In the genomic region with DNA sequence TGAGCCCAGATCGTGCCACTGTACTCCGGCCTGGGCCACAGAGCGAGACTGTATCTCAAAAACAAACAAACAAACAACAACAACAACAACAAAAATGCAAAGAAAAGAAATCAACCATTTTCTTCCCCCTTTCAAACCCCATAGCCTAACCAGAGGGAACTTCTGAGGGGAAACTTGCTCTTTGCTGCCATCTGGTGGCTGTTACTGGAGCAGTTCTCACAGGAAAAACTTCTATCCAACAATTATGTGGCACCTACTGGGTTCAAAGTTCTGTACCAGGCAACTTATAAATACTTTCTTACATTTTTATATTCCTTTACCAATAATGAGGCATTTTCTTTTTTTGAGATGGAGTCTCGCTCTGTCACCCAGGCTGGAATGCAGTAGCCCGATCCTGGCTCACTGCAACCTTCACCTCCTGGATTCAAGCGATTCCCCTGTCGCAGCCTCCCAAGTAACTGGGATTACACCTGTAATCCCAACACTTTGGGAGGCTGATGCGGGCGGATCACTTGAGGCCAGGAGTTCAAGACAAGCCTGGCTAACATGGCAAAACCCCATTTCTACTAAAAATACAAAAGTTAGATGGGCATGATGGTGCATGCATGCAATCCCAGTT, we compare ENCODE assay signal across 8 cellular contexts. TPM values are rescaled to one million over a fixed set of nuclear protein-coding genes. Genes with fewer than 3 reads are reported as not detected.
DNase-seq lines count a peak whose midpoint lies in the region; ATAC-seq and TF ChIP-seq lines count a peak whose summit lies in the region.

No MANE protein-coding gene starts in this region.

- peak; percentile 61 for DNase-seq in ELR (ENCODE audit: low read depth)
- DNase-seq in LNCaP clone FGC (ENCODE audit: low read depth): peak; percentile 17
- peak; percentile 47 for DNase-seq in T follicular helper cell (ENCODE audit: low read depth)
- peak; percentile 71 for DNase-seq in activated naive CD8-positive, alpha-beta T cell treated with anti-CD3 and anti-CD28 coated beads, Interleukin-2, amount 50 U/mL, for 24 hours
- DNase-seq in right atrium auricular region (ENCODE audit: low spot score): peak; percentile 61
- DNase-seq in gastrocnemius medialis: peak in 1 of 2 donors; percentile 13

- H3K27ac ChIP-seq in right atrium auricular region (no peak overlapping the region), gastrocnemius medialis (no peak overlapping the region)

- no peak overlapping the region for H3K4me3 ChIP-seq in LNCaP clone FGC (ENCODE audit: low read depth, low read length)
- H3K4me3 ChIP-seq in right atrium auricular region: no peak overlapping the region
- H3K4me3 ChIP-seq in gastrocnemius medialis: no peak overlapping the region

- no peak overlapping the region for H3K27ac Mint-ChIP-seq in activated naive CD8-positive, alpha-beta T cell treated with anti-CD3 and anti-CD28 coated beads, Interleukin-2, amount 50 U/mL, for 24 hours

- H3K27me3 Mint-ChIP-seq in activated naive CD8-positive, alpha-beta T cell treated with anti-CD3 and anti-CD28 coated beads, Interleukin-2, amount 50 U/mL, for 24 hours: no peaks in the 10 kb centered on the region

- H3K4me1 Mint-ChIP-seq in activated naive CD8-positive, alpha-beta T cell treated with anti-CD3 and anti-CD28 coated beads, Interleukin-2, amount 50 U/mL, for 24 hours: no peaks in the 10 kb centered on the region

- no peak overlapping the region for H3K4me3 Mint-ChIP-seq in activated naive CD8-positive, alpha-beta T cell treated with anti-CD3 and anti-CD28 coated beads, Interleukin-2, amount 50 U/mL, for 24 hours

- H3K36me3 ChIP-seq in right atrium auricular region: no peaks in the 10 kb centered on the region
- no peaks in the 10 kb centered on the region for H3K36me3 ChIP-seq in gastrocnemius medialis

- H3K27me3 ChIP-seq in right atrium auricular region (no peaks in the 10 kb centered on the region), gastrocnemius medialis (no peaks in the 10 kb centered on the region)

- H3K9me3 ChIP-seq in right atrium auricular region (no peaks in the 10 kb centered on the region), gastrocnemius medialis (no peaks in the 10 kb centered on the region)

- TF ChIP-seq POLR2A in gastrocnemius medialis (IDR thresholded peaks at IDR 0.05): no peak

- no peaks in the 10 kb centered on the region for H3K36me3 Mint-ChIP-seq in activated naive CD8-positive, alpha-beta T cell treated with anti-CD3 and anti-CD28 coated beads, Interleukin-2, amount 50 U/mL, for 24 hours (ENCODE audit: low read depth)

- TF ChIP-seq CTCF in LNCaP clone FGC (IDR thresholded peaks at IDR 0.05; ENCODE audit: control insufficient read depth, extremely low read depth, insufficient read depth) (peak; percentile 72), right atrium auricular region (IDR thresholded peaks at IDR 0.05) (peak; percentile 67 to 88), gastrocnemius medialis (IDR thresholded peaks at IDR 0.05 in 4 of 5, conservative IDR thresholded peaks at IDR 0.05 in 1 of 5) (peak; percentile 44 to 85 (median 57))

- H3K9me3 Mint-ChIP-seq in activated naive CD8-positive, alpha-beta T cell treated with anti-CD3 and anti-CD28 coated beads, Interleukin-2, amount 50 U/mL, for 24 hours: no peaks in the 10 kb centered on the region

- in situ Hi-C loops in gastrocnemius medialis (cut with MboI; ENCODE audit: low sequenced_read_pairs in 4 of 4): no loop called here

- peak; percentile 43 for ATAC-seq in activated naive CD8-positive, alpha-beta T cell treated with anti-CD3 and anti-CD28 coated beads, Interleukin-2, amount 50 U/mL, for 24 hours
- peak; percentile 56 to 62 for ATAC-seq in gastrocnemius medialis
- no peak for ATAC-seq in HG02852 (IDR thresholded peaks at IDR 0.05; ENCODE audit: unreplicated experiment)
- ATAC-seq in GM21717 (IDR thresholded peaks at IDR 0.05; ENCODE audit: unreplicated experiment): no peak

- intact Hi-C loops in gastrocnemius medialis (cut with DNase I; ENCODE audit: low total_unique reads): no loop called here

- H3K4me1 ChIP-seq in right atrium auricular region: no peaks in the 10 kb centered on the region
- H3K4me1 ChIP-seq in gastrocnemius medialis: no peaks in the 10 kb centered on the region

RNA-seq across cellular contexts. Expression of a gene that starts 50.9 kb away (rescaled TPM):
- total RNA-seq in right atrium auricular region (10 to 100 TPM in 1 of 2 donors, 1 to 10 TPM in 1; 9.8 to 47.2 TPM), gastrocnemius medialis (1 to 10 TPM in 1 of 4 donors, under 1 TPM in 1, not detected in 2; 0.93 to 1.4 TPM)

Comparison
In these comparisons a context has a peak if more than half of its experiments do, and no peak if none do; other contexts are left out.
1. ATAC-seq: peak in activated naive CD8-positive, alpha-beta T cell treated with anti-CD3 and anti-CD28 coated beads, Interleukin-2, amount 50 U/mL, for 24 hours (single experiment) and gastrocnemius medialis (2 of 2); none in HG02852 (single experiment) and GM21717 (single experiment).
2. RNA of a gene that starts 50.9 kb away (total RNA-seq): 9.8 to 47.2 TPM in right atrium auricular region; 0.93 to 1.4 TPM in gastrocnemius medialis; every median in the first group is over 4 times any median in the second.
3. Peak in every context shown above with its lines, with median percentiles within 50 percentile points of each other: CTCF ChIP-seq.